In genomic region chr11:78038697-78039313, GRCh38 we compare ENCODE assay signal across 17 cellular contexts. TPM values are rescaled to one million over a fixed set of nuclear protein-coding genes. Genes with fewer than 3 reads are reported as not detected.
A peak's percentile ranks its signal among the peaks of the same experiment; 100 is the strongest.
DNase-seq lines count a peak whose midpoint lies in the region; ATAC-seq, FAIRE-seq and TF ChIP-seq lines count a peak whose summit lies in the region.
"Had no signal": no experiment of that assay in that cellular context is flagged by ENCODE, and none has a peak within 500 bp of the region (broad histone marks: within the 10 kb centered on the region; RNA-seq: fewer than 3 reads in every experiment).

No MANE protein-coding gene starts in this region.

- no peaks in the 10 kb centered on the region for H3K9me1 ChIP-seq in endothelial cell of umbilical vein (replicated peaks; ENCODE audit: control insufficient read depth, extremely low read depth, insufficient read depth, low read length)

- H3K79me2 ChIP-seq in endothelial cell of umbilical vein (ENCODE audit: control insufficient read depth, insufficient read depth, low read length), result no peaks in the 10 kb centered on the region

- BruUV-seq in endothelial cell of umbilical vein (replicated peaks; lab: Mats Ljungman, UMichigan), result no TSS peak

- no peaks in the 10 kb centered on the region for H4K20me1 ChIP-seq in endothelial cell of umbilical vein (replicated peaks; ENCODE audit: control insufficient read depth, extremely low read depth, insufficient read depth, low read length)

- CTCF ChIA-PET in endothelial cell of umbilical vein (lab: Charles Lee), result no interaction called here
- CTCF ChIA-PET in CD4-positive, alpha-beta T cell (lab: Charles Lee), result no interaction called here
- CTCF ChIA-PET in WTC11 (lab: Charles Lee), result no interaction called here

- ATAC-seq in CD4-positive, alpha-beta T cell (ENCODE audit: poor library complexity), result no peak
- no peak for ATAC-seq in WTC11
- ATAC-seq: esophagus mucosa had no signal

- H3K27me3 Mint-ChIP-seq in osteocyte (ENCODE audit: unreplicated experiment) (no peaks in the 10 kb centered on the region), WTC11 (ENCODE audit: low read depth) (peaks cover 5% of the 10 kb centered on the region; the same call in 1 of the 2 replicates)
- peaks cover 6% of the 10 kb centered on the region for H3K27me3 Mint-ChIP-seq in CD4-positive, alpha-beta T cell

- H3K36me3 ChIP-seq in Peyer's patch (no peaks in the 10 kb centered on the region), endothelial cell of umbilical vein (ENCODE audit: control insufficient read depth in 2 of 2, extremely low read depth in 1 of 2, insufficient read depth in 2 of 2, low read length in 2 of 2) (no peaks in the 10 kb centered on the region)
- H3K36me3 ChIP-seq: adrenal gland, prostate gland had no signal

- H3K27ac Mint-ChIP-seq in osteocyte (ENCODE audit: unreplicated experiment) (peak overlapping the region; percentile 100), WTC11 (no peak overlapping the region)
- H3K27ac Mint-ChIP-seq in CD4-positive, alpha-beta T cell, result no peak overlapping the region

- H3K4me3 ChIP-seq in Peyer's patch (no peak overlapping the region), endothelial cell of umbilical vein (replicated peaks in 1 of 3; ENCODE audit: insufficient read depth in 1 of 3, low read depth in 1 of 3, low read length in 3 of 3) (no peak overlapping the region)
- H3K4me3 ChIP-seq: adrenal gland, prostate gland had no signal

- H3K4me3 Mint-ChIP-seq in osteocyte (ENCODE audit: unreplicated experiment) (no peak overlapping the region), WTC11 (no peak overlapping the region)
- H3K4me3 Mint-ChIP-seq in CD4-positive, alpha-beta T cell, result no peak overlapping the region

- no peak overlapping the region for H3K9ac ChIP-seq in endothelial cell of umbilical vein (replicated peaks; ENCODE audit: extremely low read depth, insufficient read depth, low read length)

- DNase-seq in EH (ENCODE audit: low read depth) (peak; percentile 27), Peyer's patch (peak in 2 of 3 donors; percentile 54 to 59), endothelial cell of umbilical vein (ENCODE audit: low read depth, low spot score) (peak; percentile 26), osteocyte (ENCODE audit: extremely low spot score, unreplicated experiment) (no peak), dedifferentiated amniotic fluid mesenchymal stem cell (ENCODE audit: extremely low spot score) (no peak), NCI-H2227 treated with DMSO at 0.1 percent for 48 hours (lab: John Stamatoyannopoulos, UW) (no peak), WTC11 (ENCODE audit: low spot score) (no peak)
- no peak for DNase-seq in CD4-positive, alpha-beta T cell
- DNase-seq: activated CD4-positive, alpha-beta T cell treated with anti-CD3 and anti-CD28 coated beads, Interleukin-2, amount 50 U/mL, for 48 hours; activated T-cell treated with anti-CD3 and anti-CD28 coated beads, Interleukin-2, amount 50 U/mL, for 72 hours; kidney had no signal

- no peaks in the 10 kb centered on the region for H3K36me3 Mint-ChIP-seq in osteocyte (ENCODE audit: unreplicated experiment)
- no peaks in the 10 kb centered on the region for H3K36me3 Mint-ChIP-seq in CD4-positive, alpha-beta T cell (ENCODE audit: low read depth)
- H3K36me3 Mint-ChIP-seq in WTC11, result no peaks in the 10 kb centered on the region; the same call in 1 of the 2 replicates

- intact Hi-C loops in endothelial cell of umbilical vein (cut with micrococcal nuclease), result no loop called here
- intact Hi-C loops in CD4-positive, alpha-beta T cell (cut with DNase I, micrococcal nuclease), result no loop called here

- H3K9me3 ChIP-seq in Peyer's patch (no peaks in the 10 kb centered on the region), endothelial cell of umbilical vein (replicated peaks; ENCODE audit: control insufficient read depth, insufficient read depth, low read length) (no peaks in the 10 kb centered on the region)
- H3K9me3 ChIP-seq in CD4-positive, alpha-beta T cell (ENCODE audit: control insufficient read depth, low read length), result no peaks in the 10 kb centered on the region
- H3K9me3 ChIP-seq: adrenal gland, prostate gland had no signal

- H3K4me2 ChIP-seq in endothelial cell of umbilical vein (ENCODE audit: insufficient read depth, low read length), result no peak overlapping the region

- H3K4me1 ChIP-seq in Peyer's patch, result peaks cover 0 to 18% (median 5%) of the 10 kb centered on the region in 4 donors
- H3K4me1 ChIP-seq in endothelial cell of umbilical vein (ENCODE audit: control insufficient read depth, extremely low read depth, insufficient read depth, low read length), result peaks cover 21% of the 10 kb centered on the region
- H3K4me1 ChIP-seq: prostate gland had no signal

- no peaks in the 10 kb centered on the region for H3K9me3 Mint-ChIP-seq in osteocyte (ENCODE audit: unreplicated experiment)
- H3K9me3 Mint-ChIP-seq in CD4-positive, alpha-beta T cell, result no peaks in the 10 kb centered on the region
- peaks cover 4% of the 10 kb centered on the region; the same call in 1 of the 2 replicates for H3K9me3 Mint-ChIP-seq in WTC11
- H3K9me3 Mint-ChIP-seq: activated T-cell treated with anti-CD3 and anti-CD28 coated beads, Interleukin-2, amount 50 U/mL, for 72 hours had no signal

- POLR2A ChIA-PET in endothelial cell of umbilical vein (lab: Charles Lee) (no interaction called here), WTC11 (lab: Charles Lee) (no interaction called here)
- POLR2A ChIA-PET in CD4-positive, alpha-beta T cell (lab: Charles Lee), result no interaction called here

- FAIRE-seq in endothelial cell of umbilical vein (lab: Jason Lieb, UNC), result peak; percentile 18
- FAIRE-seq: kidney, TTC549 had no signal

- TF ChIP-seq CTCF in Peyer's patch (IDR thresholded peaks at IDR 0.05), result no peak
- TF ChIP-seq CTCF in endothelial cell of umbilical vein (IDR thresholded peaks at IDR 0.05; ENCODE audit: extremely low read depth in 1 of 2, insufficient read depth in 1 of 2, low read depth in 1 of 2, low read length in 2 of 2), result no peak
- no peak for TF ChIP-seq CTCF in osteocyte (IDR thresholded peaks at IDR 0.05)
- no peak for TF ChIP-seq CTCF in CD4-positive, alpha-beta T cell (IDR thresholded peaks at IDR 0.05)
- TF ChIP-seq CTCF in WTC11 (IDR thresholded peaks at IDR 0.05), result no peak

- no peak for TF ChIP-seq POLR2A in Peyer's patch (IDR thresholded peaks at IDR 0.05)
- no peak for TF ChIP-seq POLR2A in endothelial cell of umbilical vein (IDR thresholded peaks at IDR 0.05; ENCODE audit: low read depth, low read length)

- H3K4me1 Mint-ChIP-seq in osteocyte (ENCODE audit: unreplicated experiment) (peaks cover 58% of the 10 kb centered on the region), WTC11 (peaks cover 14% of the 10 kb centered on the region)
- H3K4me1 Mint-ChIP-seq in CD4-positive, alpha-beta T cell (ENCODE audit: low read depth), result peaks cover 13% of the 10 kb centered on the region

- no peaks in the 10 kb centered on the region for H3K27me3 ChIP-seq in Peyer's patch
- H3K27me3 ChIP-seq in endothelial cell of umbilical vein (ENCODE audit: control insufficient read depth in 2 of 2, insufficient read depth in 2 of 2, low read length in 2 of 2), result no peaks in the 10 kb centered on the region
- H3K27me3 ChIP-seq in CD4-positive, alpha-beta T cell (ENCODE audit: control insufficient read depth, insufficient read depth, low read length), result no peaks in the 10 kb centered on the region
- H3K27me3 ChIP-seq: adrenal gland had no signal

- H3K27ac ChIP-seq in Peyer's patch, result peak overlapping the region in 2 of 4 donors; percentile 43 to 55
- no peak overlapping the region for H3K27ac ChIP-seq in endothelial cell of umbilical vein (ENCODE audit: insufficient read depth, low read depth, low read length)
- H3K27ac ChIP-seq in CD4-positive, alpha-beta T cell (ENCODE audit: low read depth, low read length), result no peak overlapping the region
- H3K27ac ChIP-seq: prostate gland had no signal

- no peak overlapping the region for H2AFZ ChIP-seq in endothelial cell of umbilical vein (ENCODE audit: low read depth, low read length)

- dilution Hi-C loops in endothelial cell of umbilical vein (cut with MboI; ENCODE audit: extremely low pct_ligation_motif_present, low sequenced_read_pairs), result no loop called here

RNA-seq across cellular contexts. Expression of gene KCTD14, which starts 15.7 kb away (rescaled TPM):
- total RNA-seq in Peyer's patch (1 to 10 TPM; 3.3 to 7.1 (median 5.9) TPM), endothelial cell of umbilical vein (1.1 and 1.8 TPM in 2 replicates), osteocyte (0.73 and 1.0 TPM in 2 replicates), WTC11 (2021) (12.6 to 15.7 TPM (median 14.8 TPM) in 3 replicates)
- 0.57 and 0.64 TPM in 2 replicates for polyA plus RNA-seq in endothelial cell of umbilical vein
- polyA plus RNA-seq in endothelial cell of umbilical vein (2011; cell fraction: cytosol; rRNA removed), result 0.90 and 0.97 TPM in 2 replicates
- polyA plus RNA-seq in endothelial cell of umbilical vein (2011; cell fraction: nucleus; rRNA removed), result 0.30 and 0.31 TPM in 2 replicates
- 0.61 and 0.70 TPM in 2 replicates for polyA plus RNA-seq in endothelial cell of umbilical vein (2012)
- 0.46 and 0.47 TPM in 2 replicates for polyA minus RNA-seq in endothelial cell of umbilical vein
- polyA minus RNA-seq in endothelial cell of umbilical vein (2011; cell fraction: cytosol; rRNA and poly(A)+ RNA removed), result not detected
- polyA minus RNA-seq in endothelial cell of umbilical vein (2011; cell fraction: nucleus; rRNA and poly(A)+ RNA removed), result 0.34 TPM in 1 of 2 replicates, not detected in the other
- under 1 TPM in 1 of 2 experiments, not detected in 1; 0.34 TPM for total RNA-seq in CD4-positive, alpha-beta T cell
- total RNA-seq: SK-MEL-5 had no signal

RNA-seq across cellular contexts. Expression of gene THRSP, which starts 24.9 kb away (rescaled TPM):
- total RNA-seq in Peyer's patch (1 to 10 TPM in 1 of 4 donors, not detected in 3; 4.1 TPM), endothelial cell of umbilical vein (not detected in 2 replicates), osteocyte (not detected in 2 replicates), WTC11 (2021) (not detected in 3 replicates)
- polyA plus RNA-seq in endothelial cell of umbilical vein, result not detected in 2 replicates
- not detected in 2 replicates for polyA plus RNA-seq in endothelial cell of umbilical vein (2011; cell fraction: cytosol; rRNA removed)
- not detected in 2 replicates for polyA plus RNA-seq in endothelial cell of umbilical vein (2011; cell fraction: nucleus; rRNA removed)
- not detected in 2 replicates for polyA plus RNA-seq in endothelial cell of umbilical vein (2012)
- not detected in 2 replicates for polyA minus RNA-seq in endothelial cell of umbilical vein
- polyA minus RNA-seq in endothelial cell of umbilical vein (2011; cell fraction: cytosol; rRNA and poly(A)+ RNA removed), result not detected
- polyA minus RNA-seq in endothelial cell of umbilical vein (2011; cell fraction: nucleus; rRNA and poly(A)+ RNA removed), result not detected in 2 replicates
- not detected for total RNA-seq in CD4-positive, alpha-beta T cell
- total RNA-seq: activated T-cell treated with anti-CD3 and anti-CD28 coated beads, Interleukin-2, amount 50 U/mL, for 72 hours; esophagus mucosa; HT-29; kidney; prostate gland; SK-MEL-5 had no signal

RNA-seq across cellular contexts. Expression of gene NDUFC2, which starts 40.9 kb away (rescaled TPM):
- total RNA-seq in Peyer's patch, result 100 to 1,000 TPM in 3 of 4 donors, 10 to 100 TPM in 1; 47.0 to 159 (median 117) TPM
- total RNA-seq in endothelial cell of umbilical vein, result 226 and 236 TPM in 2 replicates
- 318 and 375 TPM in 2 replicates for polyA plus RNA-seq in endothelial cell of umbilical vein
- polyA plus RNA-seq in endothelial cell of umbilical vein (2011; cell fraction: cytosol; rRNA removed), result 169 and 199 TPM in 2 replicates
- 42.3 and 49.2 TPM in 2 replicates for polyA plus RNA-seq in endothelial cell of umbilical vein (2011; cell fraction: nucleus; rRNA removed)
- 312 and 360 TPM in 2 replicates for polyA plus RNA-seq in endothelial cell of umbilical vein (2012)
- 37.0 and 38.1 TPM in 2 replicates for polyA minus RNA-seq in endothelial cell of umbilical vein
- polyA minus RNA-seq in endothelial cell of umbilical vein (2011; cell fraction: cytosol; rRNA and poly(A)+ RNA removed), result 82.0 TPM
- 12.7 and 20.0 TPM in 2 replicates for polyA minus RNA-seq in endothelial cell of umbilical vein (2011; cell fraction: nucleus; rRNA and poly(A)+ RNA removed)
- total RNA-seq in osteocyte, result 182 and 199 TPM in 2 replicates
- 10 to 100 TPM; 62.6 to 68.5 TPM for total RNA-seq in CD4-positive, alpha-beta T cell
- total RNA-seq in WTC11 (2021), result 195 to 216 TPM (median 215 TPM) in 3 replicates

RNA-seq across cellular contexts. Expression of gene INTS4, which starts 44.3 kb away (rescaled TPM):
- total RNA-seq in Peyer's patch (10 to 100 TPM; 38.9 to 68.5 (median 57.5) TPM), endothelial cell of umbilical vein (37.8 and 39.2 TPM in 2 replicates), osteocyte (37.9 and 41.6 TPM in 2 replicates), WTC11 (2021) (34.2 to 37.9 TPM (median 34.2 TPM) in 3 replicates)
- polyA plus RNA-seq in endothelial cell of umbilical vein, result 28.0 and 29.2 TPM in 2 replicates
- polyA plus RNA-seq in endothelial cell of umbilical vein (2011; cell fraction: cytosol; rRNA removed), result 21.8 and 24.2 TPM in 2 replicates
- 103 and 111 TPM in 2 replicates for polyA plus RNA-seq in endothelial cell of umbilical vein (2011; cell fraction: nucleus; rRNA removed)
- polyA plus RNA-seq in endothelial cell of umbilical vein (2012), result 27.5 and 27.8 TPM in 2 replicates
- polyA minus RNA-seq in endothelial cell of umbilical vein, result 44.2 and 46.8 TPM in 2 replicates
- 18.3 TPM for polyA minus RNA-seq in endothelial cell of umbilical vein (2011; cell fraction: cytosol; rRNA and poly(A)+ RNA removed)
- 68.0 and 97.6 TPM in 2 replicates for polyA minus RNA-seq in endothelial cell of umbilical vein (2011; cell fraction: nucleus; rRNA and poly(A)+ RNA removed)
- total RNA-seq in CD4-positive, alpha-beta T cell, result 10 to 100 TPM; 46.5 to 49.2 TPM

Comparison
In these comparisons a context has a peak if more than half of its experiments do, and no peak if none do; other contexts are left out.
1. DNase-seq: peak in EH (single experiment), Peyer's patch (2 of 3) and endothelial cell of umbilical vein (single experiment); none in osteocyte (single experiment), dedifferentiated amniotic fluid mesenchymal stem cell (single experiment), CD4-positive, alpha-beta T cell (0 of 10), NCI-H2227 treated with DMSO at 0.1 percent for 48 hours (single experiment) and WTC11 (single experiment).